Comparison of ENCODE assay signal across 16 cellular contexts in the genomic region with DNA sequence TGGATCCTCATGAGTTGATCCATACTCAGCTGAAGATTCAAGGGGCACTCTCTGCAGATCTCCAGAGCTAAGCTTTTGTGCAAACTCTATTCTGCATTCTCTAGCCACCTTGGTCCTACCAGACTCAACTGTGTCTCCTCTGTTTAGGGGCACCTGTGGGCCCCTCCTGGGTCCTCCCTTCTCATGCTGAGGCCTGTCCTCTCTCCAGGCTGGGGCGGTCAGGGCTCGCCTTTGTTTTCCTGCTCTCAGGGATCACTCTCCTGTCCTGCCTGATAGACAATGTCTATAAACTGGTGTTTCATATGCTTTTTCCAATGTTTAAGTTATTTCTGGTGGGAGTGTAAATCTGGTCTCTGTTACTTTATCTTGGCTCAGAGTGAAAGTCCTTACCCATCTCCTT. TPM values are rescaled to one million over a fixed set of nuclear protein-coding genes. Genes with fewer than 3 reads are reported as not detected.
DNase-seq lines count a peak whose midpoint lies in the region; ATAC-seq and TF ChIP-seq lines count a peak whose summit lies in the region.
"Had no signal": no experiment of that assay in that cellular context is flagged by ENCODE, and none has a peak within 500 bp of the region (broad histone marks: within the 10 kb centered on the region; RNA-seq: fewer than 3 reads in every experiment).

No MANE protein-coding gene starts in this region.

- peaks cover 11% of the 10 kb centered on the region for H3K36me3 Mint-ChIP-seq in chondrocyte (ENCODE audit: low read depth)
- no peaks in the 10 kb centered on the region for H3K36me3 Mint-ChIP-seq in activated CD4-positive, alpha-beta memory T cell treated with anti-CD3 and anti-CD28 coated beads, Interleukin-2, amount 10 ng/mL, durations not matched to agents 7 days and 5 days (ENCODE audit: low read depth)
- H3K36me3 Mint-ChIP-seq in CD4-positive, alpha-beta T cell (ENCODE audit: low read depth): no peaks in the 10 kb centered on the region

- DNase-seq in chondrocyte (ENCODE audit: low spot score) (peak; percentile 30), left colon (no peak), suprapubic skin (ENCODE audit: low spot score in 2 of 2) (peak; percentile 43 to 52), dedifferentiated amniotic fluid mesenchymal stem cell (ENCODE audit: extremely low spot score) (no peak)
- no peak for DNase-seq in activated CD4-positive, alpha-beta memory T cell treated with anti-CD3 and anti-CD28 coated beads, Interleukin-2, amount 10 ng/mL, durations not matched to agents 7 days and 5 days
- no peak for DNase-seq in CD4-positive, alpha-beta T cell
- DNase-seq: C1 segment of cervical spinal cord; Caco-2; CD8-positive, alpha-beta T cell; DMS153; DND-41; GOT3; H7; HCEC 1CT had no signal

- intact Hi-C loops in left colon (cut with DNase I, micrococcal nuclease): no loop called here
- intact Hi-C loops in CD4-positive, alpha-beta T cell (cut with DNase I, micrococcal nuclease): no loop called here

- H3K4me3 Mint-ChIP-seq in chondrocyte (ENCODE audit: unreplicated experiment): no peak overlapping the region
- no peak overlapping the region for H3K4me3 Mint-ChIP-seq in activated CD4-positive, alpha-beta memory T cell treated with anti-CD3 and anti-CD28 coated beads, Interleukin-2, amount 10 ng/mL, durations not matched to agents 7 days and 5 days
- H3K4me3 Mint-ChIP-seq in CD4-positive, alpha-beta T cell: no peak overlapping the region
- H3K4me3 Mint-ChIP-seq: CD8-positive, alpha-beta T cell had no signal

- H3K9me3 Mint-ChIP-seq in chondrocyte (ENCODE audit: low read depth): peaks cover 35% of the 10 kb centered on the region
- peaks cover 14% of the 10 kb centered on the region for H3K9me3 Mint-ChIP-seq in activated CD4-positive, alpha-beta memory T cell treated with anti-CD3 and anti-CD28 coated beads, Interleukin-2, amount 10 ng/mL, durations not matched to agents 7 days and 5 days
- H3K9me3 Mint-ChIP-seq in CD4-positive, alpha-beta T cell: peaks cover 16% of the 10 kb centered on the region

- H3K36me3 ChIP-seq in suprapubic skin: no peaks in the 10 kb centered on the region

- H3K27ac ChIP-seq in suprapubic skin: no peak overlapping the region
- H3K27ac ChIP-seq in CD4-positive, alpha-beta T cell (ENCODE audit: low read depth, low read length): no peak overlapping the region

- WGBS in suprapubic skin: 84% methylated on average over 2 of the region's 2 CpGs

- no peak for TF ChIP-seq POLR2A in suprapubic skin (IDR thresholded peaks at IDR 0.05)

- TF ChIP-seq EP300 in suprapubic skin (IDR thresholded peaks at IDR 0.05): no peak

- POLR2A ChIA-PET in activated CD4-positive, alpha-beta memory T cell treated with anti-CD3 and anti-CD28 coated beads, Interleukin-2, amount 10 ng/mL, durations not matched to agents 7 days and 5 days (lab: Charles Lee): no interaction called here
- POLR2A ChIA-PET in CD4-positive, alpha-beta T cell (lab: Charles Lee): no interaction called here

- TF ChIP-seq CTCF in chondrocyte (IDR thresholded peaks at IDR 0.05) (no peak), suprapubic skin (IDR thresholded peaks at IDR 0.05) (no peak)
- no peak for TF ChIP-seq CTCF in CD4-positive, alpha-beta T cell (IDR thresholded peaks at IDR 0.05)

- ATAC-seq in left colon: peak; percentile 13
- no peak for ATAC-seq in CD4-positive, alpha-beta T cell (ENCODE audit: poor library complexity)
- ATAC-seq: CD8-positive, alpha-beta T cell had no signal

- no peak overlapping the region for H3K27ac Mint-ChIP-seq in chondrocyte (ENCODE audit: unreplicated experiment)
- H3K27ac Mint-ChIP-seq in activated CD4-positive, alpha-beta memory T cell treated with anti-CD3 and anti-CD28 coated beads, Interleukin-2, amount 10 ng/mL, durations not matched to agents 7 days and 5 days: no peak overlapping the region
- no peak overlapping the region for H3K27ac Mint-ChIP-seq in CD4-positive, alpha-beta T cell
- H3K27ac Mint-ChIP-seq: CD8-positive, alpha-beta T cell had no signal

- H3K9me3 ChIP-seq in suprapubic skin: peaks cover 20% of the 10 kb centered on the region
- peaks cover 11% of the 10 kb centered on the region for H3K9me3 ChIP-seq in CD4-positive, alpha-beta T cell (ENCODE audit: control insufficient read depth, low read length)

- CTCF ChIA-PET in activated CD4-positive, alpha-beta memory T cell treated with anti-CD3 and anti-CD28 coated beads, Interleukin-2, amount 10 ng/mL, durations not matched to agents 7 days and 5 days (lab: Charles Lee): no interaction called here
- CTCF ChIA-PET in CD4-positive, alpha-beta T cell (lab: Charles Lee): no interaction called here

- H3K4me1 Mint-ChIP-seq in chondrocyte (ENCODE audit: low read depth): no peaks in the 10 kb centered on the region
- no peaks in the 10 kb centered on the region for H3K4me1 Mint-ChIP-seq in activated CD4-positive, alpha-beta memory T cell treated with anti-CD3 and anti-CD28 coated beads, Interleukin-2, amount 10 ng/mL, durations not matched to agents 7 days and 5 days
- no peaks in the 10 kb centered on the region for H3K4me1 Mint-ChIP-seq in CD4-positive, alpha-beta T cell (ENCODE audit: low read depth)

- H3K4me3 ChIP-seq in suprapubic skin: no peak overlapping the region

- H3K27me3 ChIP-seq in suprapubic skin: peaks cover 2% of the 10 kb centered on the region
- H3K27me3 ChIP-seq in CD4-positive, alpha-beta T cell (ENCODE audit: control insufficient read depth, insufficient read depth, low read length): peaks cover 4% of the 10 kb centered on the region

- peaks cover 20% of the 10 kb centered on the region for H3K27me3 Mint-ChIP-seq in chondrocyte (ENCODE audit: low read depth)
- peaks cover 15% of the 10 kb centered on the region for H3K27me3 Mint-ChIP-seq in activated CD4-positive, alpha-beta memory T cell treated with anti-CD3 and anti-CD28 coated beads, Interleukin-2, amount 10 ng/mL, durations not matched to agents 7 days and 5 days
- peaks cover 48% of the 10 kb centered on the region for H3K27me3 Mint-ChIP-seq in CD4-positive, alpha-beta T cell

- no peaks in the 10 kb centered on the region for H3K4me1 ChIP-seq in suprapubic skin
- H3K4me1 ChIP-seq: Caco-2 had no signal

RNA-seq across cellular contexts. Expression of gene KIF26A, which starts 11.6 kb away (rescaled TPM):
- total RNA-seq in chondrocyte (0.28 to 0.60 TPM (median 0.60 TPM) in 3 replicates), left colon (1 to 10 TPM; 5.7 to 5.8 TPM), suprapubic skin (1 to 10 TPM; 2.1 to 6.1 (median 4.6) TPM)
- 1 to 10 TPM; 7.7 to 7.9 TPM for total RNA-seq in activated CD4-positive, alpha-beta memory T cell treated with anti-CD3 and anti-CD28 coated beads, Interleukin-2, amount 10 ng/mL, durations not matched to agents 7 days and 5 days
- under 1 TPM; 0.25 to 0.31 TPM for total RNA-seq in CD4-positive, alpha-beta T cell

RNA-seq across cellular contexts. Expression of gene ASPG, which starts 41.3 kb away (rescaled TPM):
- total RNA-seq in chondrocyte: not detected in 3 replicates
- total RNA-seq in left colon: 10 to 100 TPM in 1 of 2 donors, 1 to 10 TPM in 1; 9.4 to 60.8 TPM
- total RNA-seq in suprapubic skin: 10 to 100 TPM; 26.0 to 38.5 (median 28.2) TPM
- not detected for total RNA-seq in activated CD4-positive, alpha-beta memory T cell treated with anti-CD3 and anti-CD28 coated beads, Interleukin-2, amount 10 ng/mL, durations not matched to agents 7 days and 5 days
- not detected for total RNA-seq in CD4-positive, alpha-beta T cell
- total RNA-seq: A172; A673; Caco-2; CD8-positive, alpha-beta T cell had no signal

Comparison
In these comparisons a context has a peak if more than half of its experiments do, and no peak if none do; other contexts are left out.
1. DNase-seq: peak in chondrocyte (single experiment) and suprapubic skin (2 of 2); none in left colon (0 of 2), activated CD4-positive, alpha-beta memory T cell treated with anti-CD3 and anti-CD28 coated beads, Interleukin-2, amount 10 ng/mL, durations not matched to agents 7 days and 5 days (single experiment), CD4-positive, alpha-beta T cell (0 of 10) and dedifferentiated amniotic fluid mesenchymal stem cell (single experiment).